ENCODE assay signal across 16 cellular contexts in genomic region chr1:184359909-184360308, GRCh38.
"Had no signal": no experiment of that assay in that cellular context is flagged by ENCODE, and none has a peak within 500 bp of the region (broad histone marks: within the 10 kb centered on the region; RNA-seq: fewer than 3 reads in every experiment).

No MANE protein-coding gene starts in this region.

- H3K9me3 Mint-ChIP-seq: activated B cell treated with CpG ODN at 0.5 μM for 24 hours; activated CD8-positive, alpha-beta T cell treated with anti-CD3 and anti-CD28 coated beads for 36 hours; immature natural killer cell; natural killer cell treated with Interleukin-12 subunit alpha and Interleukin-12 subunit beta and Interleukin-15 and Interleukin-18, amount 100 ng/mL, for 72 hours had no signal

- H3K4me1 ChIP-seq: heart left ventricle, tibial nerve had no signal

- H3K27me3 ChIP-seq: colonic mucosa, heart left ventricle, tibial nerve had no signal

- ATAC-seq: activated CD8-positive, alpha-beta T cell treated with anti-CD3 and anti-CD28 coated beads for 36 hours; heart left ventricle; natural killer cell treated with Interleukin-12 subunit alpha and Interleukin-12 subunit beta and Interleukin-15 and Interleukin-18, amount 100 ng/mL, for 72 hours had no signal

- H3K36me3 ChIP-seq: colonic mucosa, heart left ventricle, tibial nerve had no signal

- H3K4me1 Mint-ChIP-seq: activated B cell treated with CpG ODN at 0.5 μM for 24 hours, immature natural killer cell had no signal

- H3K36me3 Mint-ChIP-seq: activated naive CD8-positive, alpha-beta T cell; immature natural killer cell; natural killer cell treated with Interleukin-12 subunit alpha and Interleukin-12 subunit beta and Interleukin-15 and Interleukin-18, amount 100 ng/mL, for 72 hours had no signal

- H3K27ac ChIP-seq: colonic mucosa, heart left ventricle, tibial nerve had no signal

- DNase-seq: activated B cell treated with CpG ODN at 0.5 μM for 24 hours; activated CD4-positive, alpha-beta T cell treated with anti-CD3 and anti-CD28 coated beads for 48 hours; activated CD8-positive, alpha-beta T cell treated with anti-CD3 and anti-CD28 coated beads for 36 hours; activated gamma-delta T cell treated with Interleukin-2 at 50 U/mL for 16 hours; activated T-cell treated with anti-CD3 and anti-CD28 coated beads, Interleukin-2, amount 50 U/mL, for 48 hours; amniotic stem cell; central memory CD4-positive, alpha-beta T cell; colonic mucosa; heart left ventricle; immature natural killer cell; stimulated activated CD4-positive, alpha-beta T cell treated with anti-CD3 and anti-CD28 coated beads, Interleukin-4, amount 100 ng/mL, for 1 hour; stimulated activated naive CD4-positive, alpha-beta T cell; substantia nigra had no signal

- H3K4me3 Mint-ChIP-seq: activated B cell treated with CpG ODN at 0.5 μM for 24 hours; activated CD8-positive, alpha-beta T cell treated with anti-CD3 and anti-CD28 coated beads for 36 hours; activated naive CD8-positive, alpha-beta T cell; immature natural killer cell; natural killer cell treated with Interleukin-12 subunit alpha and Interleukin-12 subunit beta and Interleukin-15 and Interleukin-18, amount 100 ng/mL, for 72 hours had no signal

- H3K4me3 ChIP-seq: colonic mucosa, heart left ventricle, tibial nerve had no signal

- H3K9me3 ChIP-seq: colonic mucosa, heart left ventricle, tibial nerve had no signal

- H3K27ac Mint-ChIP-seq: activated B cell treated with CpG ODN at 0.5 μM for 24 hours; activated CD8-positive, alpha-beta T cell treated with anti-CD3 and anti-CD28 coated beads for 36 hours; activated naive CD8-positive, alpha-beta T cell; immature natural killer cell; natural killer cell treated with Interleukin-12 subunit alpha and Interleukin-12 subunit beta and Interleukin-15 and Interleukin-18, amount 100 ng/mL, for 72 hours had no signal
